Comparison of ENCODE assay signal across 21 cellular contexts in the genomic region with DNA sequence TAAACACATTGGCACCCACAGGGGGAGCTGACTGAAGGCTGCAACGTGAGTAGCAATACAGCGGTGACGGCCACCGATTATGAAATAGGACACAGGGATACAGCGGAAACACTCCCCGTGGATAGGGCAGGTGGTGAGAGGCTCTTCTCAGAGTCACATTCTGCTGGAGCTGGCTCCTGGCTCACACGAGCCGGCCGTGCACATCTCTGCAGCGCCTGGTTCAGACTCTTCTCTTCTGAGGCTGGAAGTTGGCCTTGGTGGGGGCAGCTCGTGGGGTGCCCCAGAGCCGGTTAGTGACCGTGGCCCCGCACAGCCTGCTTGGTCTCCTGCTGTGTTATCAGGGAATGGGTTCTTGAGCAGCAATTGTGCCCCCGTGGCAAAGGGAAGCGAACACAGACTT.
"Had no signal": no experiment of that assay in that cellular context is flagged by ENCODE, and none has a peak within 500 bp of the region (broad histone marks: within the 10 kb centered on the region; RNA-seq: fewer than 3 reads in every experiment).

No MANE protein-coding gene starts in this region.

- DNase-seq: Karpas-422, KG1, MG63, NCI-H1092, NCI-H1105 treated with DMSO at 0.1 percent for 48 hours, NCI-H1417 treated with DMSO at 0.1 percent for 48 hours, NCI-H146, NCI-H1694 treated with DMSO at 0.1 percent for 48 hours, NCI-H1930, NCI-H2081, NCI-H2171 treated with DMSO at 0.1 percent for 48 hours, NCI-H345, NCI-H446 treated with DMSO at 0.1 percent for 48 hours, NCI-H510A treated with DMSO at 0.1 percent for 48 hours, NCI-H526, NCI-H82, Right ventricle myocardium superior, RPMI8226, SIG-M5 had no signal

- H3K4me3 ChIP-seq: MG63, SJSA1, SK-N-MC had no signal

- H3K9me3 ChIP-seq: MG63, SJSA1 had no signal

- H3K27me3 ChIP-seq: MG63 had no signal

- H3K27ac ChIP-seq: SJSA1, SK-N-MC had no signal

- H3K4me1 ChIP-seq: SJSA1 had no signal

- H3K36me3 ChIP-seq: MG63, SJSA1 had no signal
